ENCODE assay signal across 29 cellular contexts in genomic region chr20:62814709-62815065, GRCh38. TPM values are rescaled to one million over a fixed set of nuclear protein-coding genes. Genes with fewer than 3 reads are reported as not detected.
DNase-seq lines count a peak whose midpoint lies in the region; ATAC-seq and TF ChIP-seq lines count a peak whose summit lies in the region.
"Had no signal": no experiment of that assay in that cellular context is flagged by ENCODE, and none has a peak within 500 bp of the region (broad histone marks: within the 10 kb centered on the region; RNA-seq: fewer than 3 reads in every experiment).

No MANE protein-coding gene starts in this region.

- H2BK15ac ChIP-seq in mesendoderm (replicated peaks; ENCODE audit: low read depth) = no peak overlapping the region

- no peaks in the 10 kb centered on the region for H3K9me3 ChIP-seq in Caco-2
- no peaks in the 10 kb centered on the region for H3K9me3 ChIP-seq in Panc1 (ENCODE audit: control insufficient read depth, insufficient read depth, low read depth, low read length)
- H3K9me3 ChIP-seq in CD4-positive, alpha-beta memory T cell (ENCODE audit: control insufficient read depth in 1 of 2, low read length in 2 of 2) = no peaks in the 10 kb centered on the region
- H3K9me3 ChIP-seq: esophagus muscularis mucosa, right atrium auricular region, spleen, stomach, thyroid gland had no signal

- BruUV-seq in Caco-2 (replicated peaks; lab: Mats Ljungman, UMichigan) (no TSS peak), Panc1 (replicated peaks; lab: Mats Ljungman, UMichigan) (no TSS peak)

- POLR2A ChIA-PET in Caco-2 (lab: Charles Lee) = no interaction called here
- POLR2A ChIA-PET in Panc1 (lab: Charles Lee) = interaction anchor here (0.7 kb wide), 1 partner anchor 334 kb away, joined by 4 read pairs; no protein-coding TSS in a partner anchor
- POLR2A ChIA-PET in CD4-positive, alpha-beta memory T cell (lab: Charles Lee; ENCODE audit: partially characterized antibody) = interaction anchor here (1.1 to 2.2 kb wide), 3 partner anchors 9 to 20 kb away, joined by 3 to 11 read pairs (median 8); partner anchors contain the start of genes MRGBP and OGFR

- H3K9ac ChIP-seq in mesendoderm (ENCODE audit: low read length) = no peak overlapping the region

- no peaks in the 10 kb centered on the region for H3K27me3 Mint-ChIP-seq in Caco-2 (ENCODE audit: insufficient read depth, unreplicated experiment)
- peaks cover 12% of the 10 kb centered on the region in 2 donors for H3K27me3 Mint-ChIP-seq in CD4-positive, alpha-beta memory T cell

- ATAC-seq in Panc1 = no peak
- ATAC-seq: activated CD8-positive, alpha-beta memory T cell treated with anti-CD3 and anti-CD28 coated beads, Interleukin-2, amount 10 ng/mL, durations not matched to agents 7 days and 5 days had no signal

- CTCF ChIA-PET in Caco-2 (lab: Charles Lee) (interaction anchor here (1.0 kb wide), 1 partner anchor 21 kb away, joined by 6 read pairs; no protein-coding TSS in a partner anchor), Panc1 (lab: Charles Lee) (no interaction called here)
- CTCF ChIA-PET in CD4-positive, alpha-beta memory T cell (lab: Charles Lee; ENCODE audit: partially characterized antibody) = no interaction called here

- H3K4me1 Mint-ChIP-seq in Caco-2 (ENCODE audit: low read depth, unreplicated experiment) = peaks cover 11% of the 10 kb centered on the region
- peaks cover 2 to 14% (median 9%) of the 10 kb centered on the region in 4 donors for H3K4me1 Mint-ChIP-seq in CD4-positive, alpha-beta memory T cell
- H3K4me1 Mint-ChIP-seq: activated CD8-positive, alpha-beta memory T cell treated with anti-CD3 and anti-CD28 coated beads, Interleukin-2, amount 10 ng/mL, durations not matched to agents 7 days and 5 days had no signal

- no peak for TF ChIP-seq CTCF in Caco-2 (IDR thresholded peaks at IDR 0.05; ENCODE audit: insufficient read depth in 1 of 2, low read depth in 1 of 2, low read length in 1 of 2, severe bottlenecking in 1 of 2, unreplicated experiment in 1 of 2)
- no peak for TF ChIP-seq CTCF in Panc1 (IDR thresholded peaks at IDR 0.05)
- TF ChIP-seq CTCF in foreskin fibroblast (IDR thresholded peaks at IDR 0.05; ENCODE audit: low read depth, low read length) = no peak

- no peak overlapping the region for H3K4ac ChIP-seq in mesendoderm (ENCODE audit: low read depth, low read length)

- H3K36me3 Mint-ChIP-seq in Caco-2 (ENCODE audit: insufficient read depth, unreplicated experiment) = peaks cover 33% of the 10 kb centered on the region
- peaks cover 0 to 16% of the 10 kb centered on the region in 2 donors for H3K36me3 Mint-ChIP-seq in CD4-positive, alpha-beta memory T cell

- H3K4me3 Mint-ChIP-seq in Caco-2 (ENCODE audit: unreplicated experiment) = peak overlapping the region; percentile 52
- peak overlapping the region in 2 of 8 donors; percentile 10 to 25 for H3K4me3 Mint-ChIP-seq in CD4-positive, alpha-beta memory T cell
- H3K4me3 Mint-ChIP-seq: activated CD8-positive, alpha-beta memory T cell treated with anti-CD3 and anti-CD28 coated beads, Interleukin-2, amount 10 ng/mL, durations not matched to agents 7 days and 5 days; activated T-cell treated with anti-CD3 and anti-CD28 coated beads, Interleukin-2, amount 50 U/mL, for 4 hours; dendritic cell treated with granulocyte-macrophage colony-stimulating factor and Interleukin-4, amounts not matched to agents 40 ng/mL and 50 ng/mL, for 4 days; memory B cell had no signal

- H4K8ac ChIP-seq in mesendoderm (ENCODE audit: low read depth, low read length) = no peak overlapping the region

- no peak overlapping the region for H2AK5ac ChIP-seq in mesendoderm (ENCODE audit: low read length)

- peak overlapping the region; percentile 12 for H3K18ac ChIP-seq in mesendoderm (ENCODE audit: low read length)

- H3K23ac ChIP-seq in mesendoderm (ENCODE audit: low read length) = no peak overlapping the region

- intact Hi-C loops in Caco-2 (cut with micrococcal nuclease; ENCODE audit: unreplicated experiment) (no loop called here), Panc1 (cut with micrococcal nuclease; ENCODE audit: unreplicated experiment) (no loop called here)
- intact Hi-C loops in CD4-positive, alpha-beta memory T cell (cut with micrococcal nuclease) = no loop called here

- H2BK5ac ChIP-seq in mesendoderm (ENCODE audit: low read length) = no peak overlapping the region

- WGBS in mesendoderm (ENCODE audit: extremely low coverage, insufficient coverage, low lambda C conversion rate) = no CpG with 5 or more reads among the region's 12 CpGs

- in situ Hi-C loops in Panc1 (cut with HindIII; ENCODE audit: low pct_unique_long_range_greater_than_20kb, low sequenced_read_pairs) = no loop called here

- H3K4me3 ChIP-seq in Caco-2 (ENCODE audit: low read depth, low read length) (no peak overlapping the region), Panc1 (ENCODE audit: low read depth in 2 of 2, low read length in 2 of 2) (no peak overlapping the region), mesendoderm (ENCODE audit: low read length) (no peak overlapping the region), foreskin fibroblast (ENCODE audit: low read depth in 1 of 2, low read length in 2 of 2) (no peak overlapping the region)
- H3K4me3 ChIP-seq in CD4-positive, alpha-beta memory T cell (ENCODE audit: low read length in 2 of 2) = no peak overlapping the region
- H3K4me3 ChIP-seq: esophagus muscularis mucosa, right atrium auricular region, spleen, stomach, thyroid gland had no signal

- no peaks in the 10 kb centered on the region for H3K79me2 ChIP-seq in mesendoderm (ENCODE audit: control insufficient read depth, insufficient read depth, low read length)

- H3K4me1 ChIP-seq in Caco-2 (peaks cover 23% of the 10 kb centered on the region), Panc1 (ENCODE audit: control insufficient read depth, insufficient read depth, low read length) (peaks cover 55% of the 10 kb centered on the region), mesendoderm (ENCODE audit: control insufficient read depth, low read depth, low read length) (peaks cover 2% of the 10 kb centered on the region)
- H3K4me1 ChIP-seq in CD4-positive, alpha-beta memory T cell (ENCODE audit: insufficient read depth, low read length) = peaks cover 21% of the 10 kb centered on the region

- no peaks in the 10 kb centered on the region for H3K79me1 ChIP-seq in mesendoderm (ENCODE audit: low read length)

- H3K27ac Mint-ChIP-seq in Caco-2 (ENCODE audit: unreplicated experiment) = peak overlapping the region; percentile 33
- peak overlapping the region in 1 of 7 donors; percentile 40 for H3K27ac Mint-ChIP-seq in CD4-positive, alpha-beta memory T cell
- H3K27ac Mint-ChIP-seq: activated CD8-positive, alpha-beta memory T cell treated with anti-CD3 and anti-CD28 coated beads, Interleukin-2, amount 10 ng/mL, durations not matched to agents 7 days and 5 days; dendritic cell treated with granulocyte-macrophage colony-stimulating factor and Interleukin-4, amounts not matched to agents 40 ng/mL and 50 ng/mL, for 4 days; memory B cell had no signal

- no peak overlapping the region for H3K4me2 ChIP-seq in mesendoderm (ENCODE audit: low read length)

- no peak overlapping the region for H2BK120ac ChIP-seq in mesendoderm (ENCODE audit: low read depth, low read length)

- H3K36me3 ChIP-seq in Caco-2 (ENCODE audit: control insufficient read depth, insufficient read depth, low read length) (peaks cover 13% of the 10 kb centered on the region), Panc1 (ENCODE audit: control insufficient read depth, insufficient read depth, low read length) (0 out of 2 replicates have a peak, but pooled peaks cover 2% of the 10 kb centered on the region), mesendoderm (ENCODE audit: control insufficient read depth, insufficient read depth, low read length) (peaks cover 2% of the 10 kb centered on the region)
- H3K36me3 ChIP-seq in CD4-positive, alpha-beta memory T cell (ENCODE audit: insufficient read depth, low read length) = peaks cover 21% of the 10 kb centered on the region

- no peaks in the 10 kb centered on the region for H3K27me3 ChIP-seq in Caco-2 (replicated peaks; ENCODE audit: control insufficient read depth, insufficient read depth, low read length)
- no peaks in the 10 kb centered on the region for H3K27me3 ChIP-seq in Panc1 (ENCODE audit: control insufficient read depth, insufficient read depth, low read length)
- H3K27me3 ChIP-seq in mesendoderm (ENCODE audit: insufficient read depth, low read length, poor library complexity) = no peaks in the 10 kb centered on the region
- H3K27me3 ChIP-seq in CD4-positive, alpha-beta memory T cell (ENCODE audit: insufficient read depth, low read length) = peaks cover 17% of the 10 kb centered on the region
- H3K27me3 ChIP-seq: thyroid gland had no signal

- peak; percentile 47 for DNase-seq in 8988T
- no peak for DNase-seq in Caco-2
- no peak for DNase-seq in Panc1 (ENCODE audit: low read depth, low spot score)
- no peak for DNase-seq in mesendoderm
- no peak for DNase-seq in CD4-positive, alpha-beta memory T cell
- DNase-seq in foreskin fibroblast = no peak
- no peak for DNase-seq in dedifferentiated amniotic fluid mesenchymal stem cell (ENCODE audit: extremely low spot score)
- DNase-seq in NCI-H1105 treated with DMSO at 0.1 percent for 48 hours (lab: John Stamatoyannopoulos, UW) = no peak
- DNase-seq: activated CD4-positive, alpha-beta T cell treated with anti-CD3 and anti-CD28 coated beads, Interleukin-2, amount 50 U/mL, for 4 hours; activated CD8-positive, alpha-beta memory T cell treated with anti-CD3 and anti-CD28 coated beads, Interleukin-2, amount 10 ng/mL, durations not matched to agents 7 days and 5 days; activated gamma-delta T cell treated with Interleukin-2 at 50 U/mL for 16 hours; activated T-cell treated with anti-CD3 and anti-CD28 coated beads, Interleukin-2, amount 50 U/mL, for 4 hours; central memory CD4-positive, alpha-beta T cell; DMS79 treated with DMSO at 0.1 percent for 48 hours; head of caudate nucleus; Kasumi-1; NCI-H1436; posterior cingulate gyrus; RPMI8226; spleen; stimulated activated CD4-positive, alpha-beta T cell treated with anti-CD3 and anti-CD28 coated beads, Interleukin-2, amount 100 ng/mL, for 24 hours; stomach; T-helper 2 cell had no signal

- peak overlapping the region; percentile 49 for H3K56ac ChIP-seq in mesendoderm (ENCODE audit: low read length)

- H3K27ac ChIP-seq in Panc1 (ENCODE audit: low read length) (peak overlapping the region; percentile 79), mesendoderm (ENCODE audit: low read depth, low read length) (no peak overlapping the region)
- no peak overlapping the region for H3K27ac ChIP-seq in CD4-positive, alpha-beta memory T cell (ENCODE audit: low read depth, low read length)
- H3K27ac ChIP-seq: foreskin keratinocyte, right atrium auricular region, spleen, stomach had no signal

- no peaks in the 10 kb centered on the region for H3K9me3 Mint-ChIP-seq in Caco-2 (ENCODE audit: unreplicated experiment)
- H3K9me3 Mint-ChIP-seq in CD4-positive, alpha-beta memory T cell = no peaks in the 10 kb centered on the region
- H3K9me3 Mint-ChIP-seq: activated T-cell treated with anti-CD3 and anti-CD28 coated beads, Interleukin-2, amount 50 U/mL, for 4 hours; dendritic cell treated with granulocyte-macrophage colony-stimulating factor and Interleukin-4, amounts not matched to agents 40 ng/mL and 50 ng/mL, for 4 days; memory B cell had no signal

- H4K5ac ChIP-seq in mesendoderm (ENCODE audit: low read length) = no peak overlapping the region

RNA-seq across cellular contexts. Expression of gene COL9A3, which starts 2.2 kb away (rescaled TPM):
- total RNA-seq in Caco-2 (2022) (6.4 and 7.9 TPM in 2 replicates), Panc1 (2021; ENCODE audit: unreplicated experiment) (46.6 TPM)
- 53.7 TPM for polyA plus RNA-seq in Panc1 (2012; ENCODE audit: insufficient read length)
- 45.6 TPM for polyA plus RNA-seq in mesendoderm (2013, experiment 1 of 2)
- polyA plus RNA-seq in mesendoderm (2013, experiment 2 of 2) = 45.1 TPM
- not detected for total RNA-seq in CD4-positive, alpha-beta memory T cell
- under 1 TPM in 1 of 2 donors, not detected in 1; 0.41 TPM for polyA plus RNA-seq in CD4-positive, alpha-beta memory T cell

RNA-seq across cellular contexts. Expression of gene OGFR, which starts 10.1 kb away (rescaled TPM):
- total RNA-seq in Caco-2 (2022) (78.2 and 84.7 TPM in 2 replicates), Panc1 (2021; ENCODE audit: unreplicated experiment) (47.3 TPM)
- polyA plus RNA-seq in Panc1 (2012; ENCODE audit: insufficient read length) = 60.2 TPM
- 11.3 TPM for polyA plus RNA-seq in mesendoderm (2013, experiment 1 of 2)
- 11.4 TPM for polyA plus RNA-seq in mesendoderm (2013, experiment 2 of 2)
- total RNA-seq in CD4-positive, alpha-beta memory T cell = 10 to 100 TPM; 73.6 to 75.9 TPM
- 10 to 100 TPM; 13.8 to 65.3 TPM for polyA plus RNA-seq in CD4-positive, alpha-beta memory T cell

RNA-seq across cellular contexts. Expression of gene MRGBP, which starts 18.4 kb away (rescaled TPM):
- total RNA-seq in Caco-2 (2022) (40.3 and 43.4 TPM in 2 replicates), Panc1 (2021; ENCODE audit: unreplicated experiment) (49.9 TPM)
- polyA plus RNA-seq in Panc1 (2012; ENCODE audit: insufficient read length) = 46.9 TPM
- 13.3 TPM for polyA plus RNA-seq in mesendoderm (2013, experiment 1 of 2)
- polyA plus RNA-seq in mesendoderm (2013, experiment 2 of 2) = 13.2 TPM
- total RNA-seq in CD4-positive, alpha-beta memory T cell = 10 to 100 TPM in 1 of 2 experiments, 1 to 10 TPM in 1; 9.7 to 11.0 TPM
- 10 to 100 TPM in 1 of 2 donors, 1 to 10 TPM in 1; 6.8 to 10.9 TPM for polyA plus RNA-seq in CD4-positive, alpha-beta memory T cell

RNA-seq across cellular contexts. Expression of gene TCFL5, which starts 46.9 kb away (rescaled TPM):
- total RNA-seq in Caco-2 (2022) (14.6 and 15.1 TPM in 2 replicates), Panc1 (2021; ENCODE audit: unreplicated experiment) (23.8 TPM)
- polyA plus RNA-seq in Panc1 (2012; ENCODE audit: insufficient read length) = 22.3 TPM
- polyA plus RNA-seq in mesendoderm (2013, experiment 1 of 2) = 5.1 TPM
- polyA plus RNA-seq in mesendoderm (2013, experiment 2 of 2) = 4.8 TPM
- total RNA-seq in CD4-positive, alpha-beta memory T cell = 10 to 100 TPM in 1 of 2 experiments, 1 to 10 TPM in 1; 9.9 to 10.3 TPM
- polyA plus RNA-seq in CD4-positive, alpha-beta memory T cell = 1 to 10 TPM in 1 of 2 donors, under 1 TPM in 1; 0.52 to 2.5 TPM
